1 cellular context compared by ENCODE assay signal in genomic region chr3:39315420-39315819, GRCh38.
TF ChIP-seq lines count a peak whose summit lies in the region.

No MANE protein-coding gene starts in this region.

TF ChIP-seq in GM12878, 131 proteins besides CTCF, POLR2A, EP300 and RAD21:
- TF ChIP-seq PML (IDR thresholded peaks at IDR 0.05; ENCODE audit: low read length) (no peak), ATF2 (IDR thresholded peaks at IDR 0.05; ENCODE audit: low read length) (no peak), JUNB (IDR thresholded peaks at IDR 0.05) (peak; percentile 55), MEF2A (IDR thresholded peaks at IDR 0.05; ENCODE audit: insufficient read depth, low read depth, low read length) (no peak), NBN (IDR thresholded peaks at IDR 0.05) (no peak)
- TF ChIP-seq, protein P1, sequence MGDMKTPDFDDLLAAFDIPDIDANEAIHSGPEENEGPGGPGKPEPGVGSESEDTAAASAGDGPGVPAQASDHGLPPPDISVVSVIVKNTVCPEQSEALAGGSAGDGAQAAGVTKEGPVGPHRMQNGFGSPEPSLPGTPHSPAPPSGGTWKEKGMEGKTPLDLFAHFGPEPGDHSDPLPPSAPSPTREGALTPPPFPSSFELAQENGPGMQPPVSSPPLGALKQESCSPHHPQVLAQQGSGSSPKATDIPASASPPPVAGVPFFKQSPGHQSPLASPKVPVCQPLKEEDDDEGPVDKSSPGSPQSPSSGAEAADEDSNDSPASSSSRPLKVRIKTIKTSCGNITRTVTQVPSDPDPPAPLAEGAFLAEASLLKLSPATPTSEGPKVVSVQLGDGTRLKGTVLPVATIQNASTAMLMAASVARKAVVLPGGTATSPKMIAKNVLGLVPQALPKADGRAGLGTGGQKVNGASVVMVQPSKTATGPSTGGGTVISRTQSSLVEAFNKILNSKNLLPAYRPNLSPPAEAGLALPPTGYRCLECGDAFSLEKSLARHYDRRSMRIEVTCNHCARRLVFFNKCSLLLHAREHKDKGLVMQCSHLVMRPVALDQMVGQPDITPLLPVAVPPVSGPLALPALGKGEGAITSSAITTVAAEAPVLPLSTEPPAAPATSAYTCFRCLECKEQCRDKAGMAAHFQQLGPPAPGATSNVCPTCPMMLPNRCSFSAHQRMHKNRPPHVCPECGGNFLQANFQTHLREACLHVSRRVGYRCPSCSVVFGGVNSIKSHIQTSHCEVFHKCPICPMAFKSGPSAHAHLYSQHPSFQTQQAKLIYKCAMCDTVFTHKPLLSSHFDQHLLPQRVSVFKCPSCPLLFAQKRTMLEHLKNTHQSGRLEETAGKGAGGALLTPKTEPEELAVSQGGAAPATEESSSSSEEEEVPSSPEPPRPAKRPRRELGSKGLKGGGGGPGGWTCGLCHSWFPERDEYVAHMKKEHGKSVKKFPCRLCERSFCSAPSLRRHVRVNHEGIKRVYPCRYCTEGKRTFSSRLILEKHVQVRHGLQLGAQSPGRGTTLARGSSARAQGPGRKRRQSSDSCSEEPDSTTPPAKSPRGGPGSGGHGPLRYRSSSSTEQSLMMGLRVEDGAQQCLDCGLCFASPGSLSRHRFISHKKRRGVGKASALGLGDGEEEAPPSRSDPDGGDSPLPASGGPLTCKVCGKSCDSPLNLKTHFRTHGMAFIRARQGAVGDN (IDR thresholded peaks at IDR 0.05): no peak
- TF ChIP-seq, protein P2, sequence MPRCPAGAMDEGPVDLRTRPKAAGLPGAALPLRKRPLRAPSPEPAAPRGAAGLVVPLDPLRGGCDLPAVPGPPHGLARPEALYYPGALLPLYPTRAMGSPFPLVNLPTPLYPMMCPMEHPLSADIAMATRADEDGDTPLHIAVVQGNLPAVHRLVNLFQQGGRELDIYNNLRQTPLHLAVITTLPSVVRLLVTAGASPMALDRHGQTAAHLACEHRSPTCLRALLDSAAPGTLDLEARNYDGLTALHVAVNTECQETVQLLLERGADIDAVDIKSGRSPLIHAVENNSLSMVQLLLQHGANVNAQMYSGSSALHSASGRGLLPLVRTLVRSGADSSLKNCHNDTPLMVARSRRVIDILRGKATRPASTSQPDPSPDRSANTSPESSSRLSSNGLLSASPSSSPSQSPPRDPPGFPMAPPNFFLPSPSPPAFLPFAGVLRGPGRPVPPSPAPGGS (IDR thresholded peaks at IDR 0.05; ENCODE audit: borderline replicate concordance, insufficient read depth, low read depth, low read length, poor library complexity, severe bottlenecking): no peak
